8 cellular contexts compared by ENCODE assay signal in genomic region chr10:23095404-23095965, GRCh38. TPM values are rescaled to one million over a fixed set of nuclear protein-coding genes. Genes with fewer than 3 reads are reported as not detected.
DNase-seq lines count a peak whose midpoint lies in the region; ATAC-seq and TF ChIP-seq lines count a peak whose summit lies in the region.

TSS of gene MSRB2 (plus strand) at chr10:23095579. CDS start at chr10:23095609, 30 bp downstream.

- DNase-seq in CD4-positive, alpha-beta T cell, result peak; percentile 49 to 74 (median 62)
- DNase-seq in NOMO-1 treated with DMSO at 0.1 percent for 48 hours (lab: John Stamatoyannopoulos, UW; ENCODE audit: unreplicated experiment) (peak; percentile 84), endothelial cell (ENCODE audit: low spot score) (peak; percentile 74), mesothelial cell of epicardium (ENCODE audit: low spot score in 2 of 2, unreplicated experiment in 2 of 2) (peak; percentile 67 to 76)
- peak; percentile 28 for DNase-seq in activated CD8-positive, alpha-beta memory T cell treated with anti-CD3 and anti-CD28 coated beads, Interleukin-2, amount 50 U/mL, for 24 hours (ENCODE audit: extremely low read depth)
- peak; percentile 56 to 67 for DNase-seq in stimulated activated CD8-positive, alpha-beta memory T cell treated with anti-CD3 and anti-CD28 coated beads, Interleukin-15, amount 100 ng/mL, for 4 hours (ENCODE audit: low read depth in 2 of 2)

- peak within 1 kb of the TSS; percentile 94 for H3K4me3 Mint-ChIP-seq in CD4-positive, alpha-beta T cell
- peak within 1 kb of the TSS; percentile 98 for H3K4me3 Mint-ChIP-seq in endothelial cell (ENCODE audit: unreplicated experiment)
- H3K4me3 Mint-ChIP-seq in mesothelial cell of epicardium, result peak within 1 kb of the TSS; percentile 83

- CTCF ChIA-PET in CD4-positive, alpha-beta T cell (lab: Charles Lee), result no interaction called here

- intact Hi-C loops in CD4-positive, alpha-beta T cell (cut with DNase I, micrococcal nuclease), result loop anchor here in 1 of 2 experiments (5.0 to 10.0 kb wide), 2 partner anchors 349 to 1093 kb away; partner anchors contain the start of gene DNAJC1

- peak within 1 kb of the TSS; percentile 50 for H3K27ac ChIP-seq in CD4-positive, alpha-beta T cell (ENCODE audit: low read depth, low read length)

- TF ChIP-seq CTCF in CD4-positive, alpha-beta T cell (IDR thresholded peaks at IDR 0.05), result no peak
- no peak for TF ChIP-seq CTCF in endothelial cell (IDR thresholded peaks at IDR 0.05; ENCODE audit: unreplicated experiment)
- no peak for TF ChIP-seq CTCF in mesothelial cell of epicardium (IDR thresholded peaks at IDR 0.05; ENCODE audit: unreplicated experiment)

- H3K9me3 ChIP-seq in CD4-positive, alpha-beta T cell (ENCODE audit: control insufficient read depth, low read length), result no peaks in the 10 kb centered on the region

- POLR2A ChIA-PET in CD4-positive, alpha-beta T cell (lab: Charles Lee), result no interaction called here

- peak within 1 kb of the TSS; percentile 86 for H3K27ac Mint-ChIP-seq in CD4-positive, alpha-beta T cell
- H3K27ac Mint-ChIP-seq in endothelial cell (ENCODE audit: unreplicated experiment) (peak within 1 kb of the TSS; percentile 96), mesothelial cell of epicardium (peak within 1 kb of the TSS; percentile 95)

- no peaks in the 10 kb centered on the region for H3K27me3 Mint-ChIP-seq in CD4-positive, alpha-beta T cell
- H3K27me3 Mint-ChIP-seq in endothelial cell (ENCODE audit: unreplicated experiment) (peaks cover 9% of the 10 kb centered on the region), mesothelial cell of epicardium (ENCODE audit: low read depth) (no peaks in the 10 kb centered on the region)

- H3K27me3 ChIP-seq in CD4-positive, alpha-beta T cell (ENCODE audit: control insufficient read depth, insufficient read depth, low read length), result no peaks in the 10 kb centered on the region

- peaks cover 41% of the 10 kb centered on the region for H3K4me1 Mint-ChIP-seq in CD4-positive, alpha-beta T cell (ENCODE audit: low read depth)
- peaks cover 31% of the 10 kb centered on the region for H3K4me1 Mint-ChIP-seq in endothelial cell (ENCODE audit: unreplicated experiment)
- H3K4me1 Mint-ChIP-seq in mesothelial cell of epicardium, result peaks cover 29% of the 10 kb centered on the region

- no peaks in the 10 kb centered on the region for H3K36me3 Mint-ChIP-seq in CD4-positive, alpha-beta T cell (ENCODE audit: low read depth)
- H3K36me3 Mint-ChIP-seq in endothelial cell (ENCODE audit: low read depth, unreplicated experiment) (peaks cover 20% of the 10 kb centered on the region), mesothelial cell of epicardium (peaks cover 29% of the 10 kb centered on the region)

- ATAC-seq in CD4-positive, alpha-beta T cell (ENCODE audit: poor library complexity), result peak; percentile 45
- ATAC-seq in GM19372 (IDR thresholded peaks at IDR 0.05; ENCODE audit: low read depth, unreplicated experiment) (peak; percentile 59), HG03521 (IDR thresholded peaks at IDR 0.05; ENCODE audit: unreplicated experiment) (peak; percentile 68)

- H3K9me3 Mint-ChIP-seq in CD4-positive, alpha-beta T cell, result peaks cover 6% of the 10 kb centered on the region
- H3K9me3 Mint-ChIP-seq in endothelial cell (ENCODE audit: unreplicated experiment) (peaks cover 3% of the 10 kb centered on the region), mesothelial cell of epicardium (peaks cover 60% of the 10 kb centered on the region)

RNA-seq across cellular contexts. Expression of gene MSRB2, which starts in this region (rescaled TPM):
- total RNA-seq in CD4-positive, alpha-beta T cell, result 1 to 10 TPM in 1 of 2 experiments, under 1 TPM in 1; 0.66 to 1.4 TPM
- total RNA-seq in endothelial cell (ENCODE audit: unreplicated experiment) (29.9 TPM), mesothelial cell of epicardium (25.6 to 33.9 TPM (median 28.9 TPM) in 3 replicates)

Comparison
In these comparisons a context has a peak if more than half of its experiments do, and no peak if none do; other contexts are left out.
1. Peak in every context shown above with its lines: DNase-seq, ATAC-seq and H3K27ac ChIP-seq.
2. RNA of gene MSRB2 (total RNA-seq): 25.6 to 33.9 TPM in mesothelial cell of epicardium and 29.9 TPM in endothelial cell (single experiment); 0.66 to 1.4 TPM in CD4-positive, alpha-beta T cell; every median in the first group is over 10 times any median in the second.
3. DNase-seq: peak in every context shown above with its lines; median percentile 84 in NOMO-1 treated with DMSO at 0.1 percent for 48 hours; 74 in endothelial cell; 72 in mesothelial cell of epicardium; 62 in CD4-positive, alpha-beta T cell; 62 in stimulated activated CD8-positive, alpha-beta memory T cell treated with anti-CD3 and anti-CD28 coated beads, Interleukin-15, amount 100 ng/mL, for 4 hours; 28 in activated CD8-positive, alpha-beta memory T cell treated with anti-CD3 and anti-CD28 coated beads, Interleukin-2, amount 50 U/mL, for 24 hours.